ENCODE assay signal across 8 cellular contexts in the genomic region with DNA sequence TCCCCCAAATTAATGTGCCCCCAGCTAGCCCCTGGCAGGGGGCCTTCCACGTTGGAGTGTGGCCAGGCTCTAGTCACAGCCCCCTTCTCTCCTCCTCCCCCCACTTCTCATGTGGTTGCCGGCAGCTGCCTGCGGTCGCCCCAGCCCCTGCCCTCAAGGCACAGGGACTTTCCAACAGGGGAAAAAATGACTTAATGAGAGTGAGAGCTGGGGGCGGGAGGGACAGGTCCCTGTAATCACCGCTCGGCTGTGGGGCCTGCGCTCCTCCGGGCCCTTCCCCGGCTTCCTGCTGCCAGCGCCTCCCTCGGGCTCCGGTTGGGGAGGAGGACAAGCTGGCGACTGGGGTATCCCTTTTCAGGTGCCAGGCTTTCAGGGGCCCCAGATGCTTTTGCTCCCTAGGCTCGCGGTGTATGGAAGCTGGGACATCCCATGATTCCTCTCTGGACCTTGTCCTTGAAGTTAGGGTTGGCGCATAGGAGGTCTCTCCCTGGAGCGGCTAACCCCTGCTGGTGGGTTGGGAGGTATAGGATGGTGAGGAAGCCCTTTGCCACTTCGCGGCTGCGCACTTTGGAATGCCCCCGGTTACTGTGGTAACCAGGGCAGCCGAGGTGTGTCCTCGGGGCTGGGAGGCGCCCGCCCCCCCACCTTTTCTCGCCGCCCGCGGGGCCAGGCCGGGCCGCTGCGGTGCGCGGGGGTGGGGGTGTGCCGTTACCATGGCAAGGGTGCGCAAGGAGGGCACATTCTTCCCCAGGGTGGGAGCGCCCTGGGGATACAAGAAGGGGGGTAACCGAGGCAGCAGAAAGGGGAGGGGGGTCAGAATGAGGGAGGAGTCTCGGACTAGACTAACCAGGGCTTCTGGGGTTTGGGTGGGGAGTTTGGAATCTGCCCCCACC. TPM values are rescaled to one million over a fixed set of nuclear protein-coding genes. Genes with fewer than 3 reads are reported as not detected.
DNase-seq lines count a peak whose midpoint lies in the region; ATAC-seq lines count a peak whose summit lies in the region.

No MANE protein-coding gene starts in this region.

- peak; percentile 61 for ATAC-seq in GM19351 (IDR thresholded peaks at IDR 0.05; ENCODE audit: unreplicated experiment)
- ATAC-seq in HG03442 (IDR thresholded peaks at IDR 0.05; ENCODE audit: unreplicated experiment): peak; percentile 49

- DNase-seq in Caki2 (ENCODE audit: low read depth) (peak; percentile 96), RPMI8226 (peak; percentile 75), lung microvascular endothelial cell (ENCODE audit: low read depth in 2 of 2) (peak; percentile 13 to 39), HuH-7 (ENCODE audit: low spot score) (no peak)
- peak; percentile 49 to 63 (median 57) for DNase-seq in activated naive CD4-positive, alpha-beta T cell (lab: John Stamatoyannopoulos, UW)
- DNase-seq in stimulated activated CD8-positive, alpha-beta memory T cell treated with anti-CD3 and anti-CD28 coated beads, Interleukin-7, amount 100 ng/mL, for 24 hours (ENCODE audit: low read depth): peak; percentile 73

- in situ Hi-C loops in Caki2 (cut with HindIII; ENCODE audit: low pct_unique_long_range_greater_than_20kb, low sequenced_read_pairs): no loop called here

RNA-seq across cellular contexts. Expression of a gene that starts 16.1 kb away (rescaled TPM):
- total RNA-seq in Caki2 (2014; rRNA removed; shearing (Covaris generic); ENCODE audit: low replicate concordance): 4.5 and 6.5 TPM in 2 replicates
- total RNA-seq in lung microvascular endothelial cell: not detected in 2 replicates

RNA-seq across cellular contexts. Expression of a gene that starts 37.1 kb away (rescaled TPM):
- 1.3 and 4.4 TPM in 2 replicates for total RNA-seq in Caki2 (2014; rRNA removed; shearing (Covaris generic); ENCODE audit: low replicate concordance)
- total RNA-seq in lung microvascular endothelial cell: not detected in 2 replicates
